19 cellular contexts compared by ENCODE assay signal in genomic region chr4:146343776-146344175, GRCh38.
DNase-seq lines count a peak whose midpoint lies in the region; ATAC-seq and TF ChIP-seq lines count a peak whose summit lies in the region.
"Had no signal": no experiment of that assay in that cellular context is flagged by ENCODE, and none has a peak within 500 bp of the region (broad histone marks: within the 10 kb centered on the region; RNA-seq: fewer than 3 reads in every experiment).

No MANE protein-coding gene starts in this region.

- peak overlapping the region; percentile 48 for H3K9ac ChIP-seq in SK-N-MC (ENCODE audit: insufficient read length)

- H3K4me3 Mint-ChIP-seq in activated T-cell treated with anti-CD3 and anti-CD28 coated beads, Interleukin-2, amount 50 U/mL, for 72 hours, result no peak overlapping the region
- H3K4me3 Mint-ChIP-seq in type B pancreatic cell, result peak overlapping the region; percentile 4
- H3K4me3 Mint-ChIP-seq: CD4-positive, alpha-beta memory T cell; HFFc6 had no signal

- H3K4me3 ChIP-seq in SK-N-MC, result no peak overlapping the region
- H3K4me3 ChIP-seq: A549, GM12878, HAP-1 had no signal

- DNase-seq in activated T-cell treated with anti-CD3 and anti-CD28 coated beads, Interleukin-2, amount 50 U/mL, for 72 hours, result no peak
- DNase-seq in activated T-cell treated with anti-CD3 and anti-CD28 coated beads for 4 hours (no peak), SK-N-MC (ENCODE audit: low read depth, low spot score) (no peak), type B pancreatic cell (ENCODE audit: extremely low spot score, unreplicated experiment) (no peak), G401 (ENCODE audit: low spot score) (no peak)
- DNase-seq: 8988T; C1 segment of cervical spinal cord; Calu3; CD4-positive, alpha-beta memory T cell; COR-L47; DMS153; DND-41; GDM1; GOT3; HFFc6 had no signal

- no peak for ATAC-seq in activated T-cell treated with anti-CD3 and anti-CD28 coated beads, Interleukin-2, amount 50 U/mL, for 72 hours (replicated peaks in 1 of 2)
- ATAC-seq in activated CD4-positive, CD25-positive, alpha-beta regulatory T cell treated with anti-CD3 and anti-CD28 coated beads, Interleukin-2, amount 50 U/mL, for 24 hours, result no peak
- ATAC-seq: A549 had no signal

- peak overlapping the region; percentile 90 for H3K27ac ChIP-seq in SK-N-MC
- H3K27ac ChIP-seq: A549 had no signal

- H3K36me3 Mint-ChIP-seq in activated T-cell treated with anti-CD3 and anti-CD28 coated beads, Interleukin-2, amount 50 U/mL, for 72 hours (ENCODE audit: insufficient read depth in 2 of 2), result no peaks in the 10 kb centered on the region
- no peaks in the 10 kb centered on the region for H3K36me3 Mint-ChIP-seq in type B pancreatic cell
- H3K36me3 Mint-ChIP-seq: CD4-positive, alpha-beta memory T cell had no signal

- H3K27me3 Mint-ChIP-seq in activated T-cell treated with anti-CD3 and anti-CD28 coated beads, Interleukin-2, amount 50 U/mL, for 72 hours (ENCODE audit: low read depth), result no peaks in the 10 kb centered on the region
- H3K27me3 Mint-ChIP-seq in type B pancreatic cell, result peaks cover under 1% of the 10 kb centered on the region
- H3K27me3 Mint-ChIP-seq: CD4-positive, alpha-beta memory T cell had no signal

- H3K4me1 Mint-ChIP-seq in activated T-cell treated with anti-CD3 and anti-CD28 coated beads, Interleukin-2, amount 50 U/mL, for 72 hours (ENCODE audit: low read depth), result peaks cover 5% of the 10 kb centered on the region
- H3K4me1 Mint-ChIP-seq in type B pancreatic cell (ENCODE audit: unreplicated experiment), result peaks cover 5% of the 10 kb centered on the region

- no peaks in the 10 kb centered on the region for H3K36me3 ChIP-seq in SK-N-MC (ENCODE audit: insufficient read depth, low read length)
- H3K36me3 ChIP-seq: HAP-1 had no signal

- in situ Hi-C loops in G401 (cut with HindIII; ENCODE audit: low sequenced_read_pairs), result no loop called here

- no peaks in the 10 kb centered on the region for H3K9me3 ChIP-seq in SK-N-MC (ENCODE audit: low read depth, low read length)
- H3K9me3 ChIP-seq: A549, HAP-1 had no signal

- no peak for TF ChIP-seq CTCF in type B pancreatic cell (conservative IDR thresholded peaks at IDR 0.05)

- no peaks in the 10 kb centered on the region for H3K9me3 Mint-ChIP-seq in activated T-cell treated with anti-CD3 and anti-CD28 coated beads, Interleukin-2, amount 50 U/mL, for 72 hours
- H3K9me3 Mint-ChIP-seq in type B pancreatic cell, result no peaks in the 10 kb centered on the region
- H3K9me3 Mint-ChIP-seq: CD4-positive, alpha-beta memory T cell; HFFc6 had no signal

- peak overlapping the region; percentile 32 for H3K27ac Mint-ChIP-seq in activated T-cell treated with anti-CD3 and anti-CD28 coated beads, Interleukin-2, amount 50 U/mL, for 72 hours
- no peak overlapping the region for H3K27ac Mint-ChIP-seq in type B pancreatic cell
- H3K27ac Mint-ChIP-seq: HFFc6 had no signal
